Comparison of ENCODE assay signal across 14 cellular contexts in genomic region chr15:48596415-48596814, GRCh38.
DNase-seq lines count a peak whose midpoint lies in the region; ATAC-seq and TF ChIP-seq lines count a peak whose summit lies in the region.
"Had no signal": no experiment of that assay in that cellular context is flagged by ENCODE, and none has a peak within 500 bp of the region (broad histone marks: within the 10 kb centered on the region; RNA-seq: fewer than 3 reads in every experiment).

No MANE protein-coding gene starts in this region.

- ATAC-seq in GM18517 (IDR thresholded peaks at IDR 0.05; ENCODE audit: unreplicated experiment), result peak; percentile 47
- peak; percentile 43 for ATAC-seq in GM21576 (IDR thresholded peaks at IDR 0.05; ENCODE audit: unreplicated experiment)
- peak; percentile 42 for ATAC-seq in HG03378 (IDR thresholded peaks at IDR 0.05; ENCODE audit: unreplicated experiment)
- ATAC-seq in memory B cell (ENCODE audit: low read depth), result no peak
- ATAC-seq in GM19397 (IDR thresholded peaks at IDR 0.05; ENCODE audit: unreplicated experiment), result no peak
- no peak for ATAC-seq in GM18505 (IDR thresholded peaks at IDR 0.05; ENCODE audit: unreplicated experiment)

- no peaks in the 10 kb centered on the region for H3K9me3 Mint-ChIP-seq in memory B cell
- H3K9me3 Mint-ChIP-seq: activated CD4-positive, alpha-beta T cell treated with anti-CD3 and anti-CD28 coated beads, Interleukin-2, amount 10 ng/mL, durations not matched to agents 24 days and 14 days; central memory CD8-positive, alpha-beta T cell; nephron had no signal

- TF ChIP-seq POLR2A in GM18505 (IDR thresholded peaks at IDR 0.05; ENCODE audit: borderline replicate concordance, extremely low read depth, insufficient read depth, insufficient read length), result no peak

- no peak for DNase-seq in memory B cell (ENCODE audit: low spot score in 2 of 2)
- DNase-seq in NCI-H69 (lab: John Stamatoyannopoulos, UW), result no peak
- DNase-seq in NCI-H446 (lab: John Stamatoyannopoulos, UW), result no peak
- DNase-seq: activated CD4-positive, alpha-beta T cell treated with anti-CD3 and anti-CD28 coated beads, Interleukin-2, amount 10 ng/mL, durations not matched to agents 24 days and 14 days; activated effector memory CD4-positive, alpha-beta T cell treated with Interleukin-2 at 50 U/mL for 16 hours; CD4-positive, CD25-positive, alpha-beta regulatory T cell; GOT3 had no signal

- H3K36me3 Mint-ChIP-seq in memory B cell, result no peaks in the 10 kb centered on the region
- H3K36me3 Mint-ChIP-seq: CD4-positive, CD25-positive, alpha-beta regulatory T cell had no signal

- H3K27me3 Mint-ChIP-seq in memory B cell, result peaks cover 5% of the 10 kb centered on the region

- peak overlapping the region; percentile 24 for H3K4me3 Mint-ChIP-seq in memory B cell
- H3K4me3 Mint-ChIP-seq: activated CD4-positive, alpha-beta T cell treated with anti-CD3 and anti-CD28 coated beads, Interleukin-2, amount 10 ng/mL, durations not matched to agents 24 days and 14 days; CD4-positive, CD25-positive, alpha-beta regulatory T cell; central memory CD8-positive, alpha-beta T cell; nephron had no signal

- H3K27ac Mint-ChIP-seq in memory B cell, result no peak overlapping the region
- H3K27ac Mint-ChIP-seq: activated CD4-positive, alpha-beta T cell treated with anti-CD3 and anti-CD28 coated beads, Interleukin-2, amount 10 ng/mL, durations not matched to agents 24 days and 14 days; CD4-positive, CD25-positive, alpha-beta regulatory T cell; nephron had no signal

- H3K4me1 Mint-ChIP-seq in memory B cell, result peaks cover 6% of the 10 kb centered on the region
- H3K4me1 Mint-ChIP-seq: activated CD4-positive, alpha-beta T cell treated with anti-CD3 and anti-CD28 coated beads, Interleukin-2, amount 10 ng/mL, durations not matched to agents 24 days and 14 days; CD4-positive, CD25-positive, alpha-beta regulatory T cell; central memory CD8-positive, alpha-beta T cell had no signal

Comparison
In these comparisons a context has a peak if more than half of its experiments do, and no peak if none do; other contexts are left out.
1. ATAC-seq: peak in GM18517 (single experiment), GM21576 (single experiment) and HG03378 (single experiment); none in memory B cell (single experiment), GM19397 (single experiment) and GM18505 (single experiment).